Comparison of ENCODE assay signal across 26 cellular contexts in the genomic region with DNA sequence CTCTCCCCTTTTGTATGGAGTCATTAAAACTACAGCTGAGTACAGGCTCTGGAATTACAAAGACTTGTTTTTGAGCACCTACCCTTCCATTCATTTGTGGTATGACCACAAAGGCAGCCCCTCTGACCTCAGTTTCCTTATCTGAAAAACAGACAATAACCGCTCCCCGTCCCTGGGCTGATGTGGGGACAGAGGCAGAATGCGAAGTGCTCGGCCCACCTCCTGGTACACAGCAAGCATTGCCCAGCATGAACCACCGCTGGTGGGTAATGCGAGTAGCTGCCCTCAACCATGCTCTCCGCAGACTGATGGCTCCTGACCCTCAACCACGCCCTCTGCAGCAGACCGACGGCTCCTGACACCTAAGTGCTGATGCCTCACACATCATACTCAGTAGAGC. TPM values are rescaled to one million over a fixed set of nuclear protein-coding genes. Genes with fewer than 3 reads are reported as not detected.
"Had no signal": no experiment of that assay in that cellular context is flagged by ENCODE, and none has a peak within 500 bp of the region (broad histone marks: within the 10 kb centered on the region; RNA-seq: fewer than 3 reads in every experiment).

No MANE protein-coding gene starts in this region.

- H3K4me3 ChIP-seq: adrenal gland, breast epithelium, Peyer's patch, SJSA1 had no signal

- H3K4me3 Mint-ChIP-seq: activated B cell treated with CpG ODN at 0.5 μM for 24 hours; activated CD4-positive, alpha-beta memory T cell treated with anti-CD3 and anti-CD28 coated beads for 36 hours; activated CD4-positive, alpha-beta T cell treated with anti-CD3 and anti-CD28 coated beads, Interleukin-2, amount 10 ng/mL, durations not matched to agents 7 days and 5 days; activated naive CD8-positive, alpha-beta T cell treated with anti-CD3 and anti-CD28 coated beads, Interleukin-2, amount 10 ng/mL, durations not matched to agents 7 days and 5 days; activated T-cell treated with anti-CD3 and anti-CD28 coated beads, Interleukin-2, amount 50 U/mL, for 72 hours had no signal

- H3K9me3 Mint-ChIP-seq: activated B cell treated with CpG ODN at 0.5 μM for 24 hours; activated CD4-positive, alpha-beta memory T cell treated with anti-CD3 and anti-CD28 coated beads for 36 hours; activated CD4-positive, alpha-beta T cell treated with anti-CD3 and anti-CD28 coated beads, Interleukin-2, amount 10 ng/mL, durations not matched to agents 7 days and 5 days; activated naive CD8-positive, alpha-beta T cell treated with anti-CD3 and anti-CD28 coated beads, Interleukin-2, amount 10 ng/mL, durations not matched to agents 7 days and 5 days; activated T-cell treated with anti-CD3 and anti-CD28 coated beads, Interleukin-2, amount 50 U/mL, for 72 hours had no signal

- H3K27ac ChIP-seq: adrenal gland, breast epithelium, Peyer's patch, SJSA1 had no signal

- DNase-seq: activated B cell treated with CpG ODN at 0.5 μM for 24 hours; activated CD4-positive, alpha-beta memory T cell treated with anti-CD3 and anti-CD28 coated beads for 36 hours; activated CD4-positive, alpha-beta T cell treated with anti-CD3 and anti-CD28 coated beads for 1 hour; activated CD4-positive, alpha-beta T cell treated with anti-CD3 and anti-CD28 coated beads, Interleukin-2, amount 10 ng/mL, durations not matched to agents 7 days and 5 days; activated CD8-positive, alpha-beta memory T cell treated with anti-CD3 and anti-CD28 coated beads, Interleukin-2, amount 50 U/mL, for 4 hours; activated naive CD4-positive, alpha-beta T cell treated with anti-CD3 and anti-CD28 coated beads, Interleukin-2, amount 50 U/mL, for 16 hours; activated naive CD8-positive, alpha-beta T cell treated with anti-CD3 and anti-CD28 coated beads, Interleukin-2, amount 10 ng/mL, durations not matched to agents 7 days and 5 days; activated T-cell treated with anti-CD3 and anti-CD28 coated beads, Interleukin-2, amount 50 U/mL, for 72 hours; adrenal gland; anterior cingulate cortex; central memory CD4-positive, alpha-beta T cell; MM.1S; NCI-H1105 treated with DMSO at 0.1 percent for 48 hours; NCI-H1436 treated with DMSO at 0.1 percent for 48 hours; NCI-H187; NCI-H2081; NCI-H510A treated with DMSO at 0.1 percent for 48 hours; NCI-H69; Peyer's patch; SHP77; SW 1271; T1000 had no signal

- H3K27me3 ChIP-seq: adrenal gland, breast epithelium, Peyer's patch, SJSA1 had no signal

- H3K4me1 Mint-ChIP-seq: activated B cell treated with CpG ODN at 0.5 μM for 24 hours had no signal

- H3K9me3 ChIP-seq: adrenal gland, breast epithelium, Peyer's patch, SJSA1 had no signal

- H3K27ac Mint-ChIP-seq: activated B cell treated with CpG ODN at 0.5 μM for 24 hours; activated CD4-positive, alpha-beta memory T cell treated with anti-CD3 and anti-CD28 coated beads for 36 hours; activated naive CD8-positive, alpha-beta T cell treated with anti-CD3 and anti-CD28 coated beads, Interleukin-2, amount 10 ng/mL, durations not matched to agents 7 days and 5 days; activated T-cell treated with anti-CD3 and anti-CD28 coated beads, Interleukin-2, amount 50 U/mL, for 72 hours had no signal

- ATAC-seq: activated T-cell treated with anti-CD3 and anti-CD28 coated beads, Interleukin-2, amount 50 U/mL, for 72 hours; SK-N-SH treated with all-trans-retinoic acid at 6 μM for 48 hours had no signal

- H3K4me1 ChIP-seq: adrenal gland, breast epithelium, Peyer's patch, SJSA1 had no signal

- H3K27me3 Mint-ChIP-seq: activated B cell treated with CpG ODN at 0.5 μM for 24 hours; activated CD4-positive, alpha-beta memory T cell treated with anti-CD3 and anti-CD28 coated beads for 36 hours; activated CD4-positive, alpha-beta T cell treated with anti-CD3 and anti-CD28 coated beads, Interleukin-2, amount 10 ng/mL, durations not matched to agents 7 days and 5 days; activated naive CD8-positive, alpha-beta T cell treated with anti-CD3 and anti-CD28 coated beads, Interleukin-2, amount 10 ng/mL, durations not matched to agents 7 days and 5 days had no signal

RNA-seq across cellular contexts. Expression of a gene that starts 22.4 kb away (rescaled TPM):
- total RNA-seq: activated B cell treated with CpG ODN at 0.5 μM for 24 hours; activated CD4-positive, alpha-beta memory T cell treated with anti-CD3 and anti-CD28 coated beads for 36 hours; activated CD4-positive, alpha-beta T cell treated with anti-CD3 and anti-CD28 coated beads, Interleukin-2, amount 10 ng/mL, durations not matched to agents 7 days and 5 days; activated naive CD8-positive, alpha-beta T cell treated with anti-CD3 and anti-CD28 coated beads, Interleukin-2, amount 10 ng/mL, durations not matched to agents 7 days and 5 days; activated T-cell treated with anti-CD3 and anti-CD28 coated beads, Interleukin-2, amount 50 U/mL, for 72 hours; SJSA1; T-helper 1 cell treated with Interleukin-12 subunit alpha and Interleukin-12 subunit beta and Interleukin-4 antibody, amounts not matched to agents 30 ng/mL and 1 ng/mL, for 36 hours had no signal

RNA-seq across cellular contexts. Expression of a gene that starts 30.6 kb away (rescaled TPM):
- total RNA-seq: activated B cell treated with CpG ODN at 0.5 μM for 24 hours; activated CD4-positive, alpha-beta memory T cell treated with anti-CD3 and anti-CD28 coated beads for 36 hours; activated CD4-positive, alpha-beta T cell treated with anti-CD3 and anti-CD28 coated beads, Interleukin-2, amount 10 ng/mL, durations not matched to agents 7 days and 5 days; activated naive CD8-positive, alpha-beta T cell treated with anti-CD3 and anti-CD28 coated beads, Interleukin-2, amount 10 ng/mL, durations not matched to agents 7 days and 5 days; activated T-cell treated with anti-CD3 and anti-CD28 coated beads, Interleukin-2, amount 50 U/mL, for 72 hours; Peyer's patch; SJSA1; T-helper 1 cell treated with Interleukin-12 subunit alpha and Interleukin-12 subunit beta and Interleukin-4 antibody, amounts not matched to agents 30 ng/mL and 1 ng/mL, for 36 hours had no signal
